ENCODE assay signal across 7 cellular contexts in the genomic region with DNA sequence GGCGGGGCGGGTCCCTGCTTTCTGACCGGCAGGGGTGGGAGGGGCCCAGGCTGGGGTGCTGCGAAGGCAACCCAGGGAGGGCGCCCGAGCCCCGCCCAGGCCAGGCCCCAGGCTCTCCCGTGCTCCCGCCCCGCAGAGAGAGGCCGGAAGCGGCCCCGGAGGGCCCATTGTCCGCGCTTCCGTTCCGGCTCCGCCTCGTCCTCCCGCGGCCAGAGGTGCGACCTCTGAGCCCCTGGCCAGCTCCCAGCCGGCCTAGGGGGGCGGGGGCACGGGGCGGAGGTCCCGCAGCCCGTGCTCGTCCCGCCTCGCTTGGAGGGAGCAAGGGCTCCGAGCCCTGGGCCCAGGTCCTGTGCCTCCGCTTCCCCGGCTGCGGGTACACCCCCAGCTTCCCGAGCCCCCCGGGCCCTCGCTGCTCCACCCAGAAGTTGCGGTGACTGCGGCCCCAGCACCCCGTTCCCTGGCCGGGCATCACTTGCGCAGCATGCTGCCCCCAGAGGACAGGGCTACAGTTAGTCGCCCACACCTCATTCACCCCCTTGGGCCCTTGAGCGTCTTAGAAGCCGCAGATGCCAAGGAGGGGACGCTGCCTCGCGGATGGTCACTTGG. TPM values are rescaled to one million over a fixed set of nuclear protein-coding genes. Genes with fewer than 3 reads are reported as not detected.
DNase-seq lines count a peak whose midpoint lies in the region; ATAC-seq and TF ChIP-seq lines count a peak whose summit lies in the region.

No MANE protein-coding gene starts in this region.

- H3K27me3 ChIP-seq in brain microvascular endothelial cell (replicated peaks): no peaks in the 10 kb centered on the region
- no peaks in the 10 kb centered on the region for H3K27me3 ChIP-seq in iPS-20b (ENCODE audit: insufficient read depth, low read length)

- no peaks in the 10 kb centered on the region for H3K36me3 ChIP-seq in brain microvascular endothelial cell (replicated peaks)
- H3K36me3 ChIP-seq in iPS-20b (ENCODE audit: insufficient read depth, low read depth, low read length): no peaks in the 10 kb centered on the region

- peak overlapping the region; percentile 83 for H3K4me3 Mint-ChIP-seq in T-helper 2 cell treated with Interferon-gamma antibody and Interleukin-4, amounts not matched to agents 5 μg/mL and 100 μg/mL, for 36 hours

- H3K4me1 Mint-ChIP-seq in T-helper 2 cell treated with Interferon-gamma antibody and Interleukin-4, amounts not matched to agents 5 μg/mL and 100 μg/mL, for 36 hours (ENCODE audit: low read depth): peaks cover 15% of the 10 kb centered on the region

- peak overlapping the region; percentile 85 for H3K27ac ChIP-seq in brain microvascular endothelial cell
- H3K27ac ChIP-seq in iPS-20b (ENCODE audit: low read length): no peak overlapping the region
- H3K27ac ChIP-seq in skin epidermis: peak overlapping the region; percentile 78 to 97 (median 93)

- ATAC-seq in GM21737 (IDR thresholded peaks at IDR 0.05; ENCODE audit: unreplicated experiment): peak; percentile 98

- TF ChIP-seq CTCF in GM12865 (IDR thresholded peaks at IDR 0.05; ENCODE audit: insufficient read depth, low read depth, low read length, missing control alignments) (peak; percentile 9), brain microvascular endothelial cell (IDR thresholded peaks at IDR 0.05; ENCODE audit: low read depth, low read length, missing control alignments) (peak; percentile 31)

- H3K4me3 ChIP-seq in GM12865 (ENCODE audit: low read depth, low read length): peak overlapping the region; percentile 65
- peak overlapping the region; percentile 32 for H3K4me3 ChIP-seq in Jurkat, Clone E6-1 (ENCODE audit: low read length)
- H3K4me3 ChIP-seq in brain microvascular endothelial cell (ENCODE audit: low read depth, low read length): peak overlapping the region; percentile 39
- peak overlapping the region; percentile 87 for H3K4me3 ChIP-seq in iPS-20b (ENCODE audit: low read length)
- H3K4me3 ChIP-seq in skin epidermis: peak overlapping the region; percentile 43 to 64 (median 49)

- H3K9ac ChIP-seq in iPS-20b (ENCODE audit: low read depth, low read length): peak overlapping the region; percentile 81

- H3K27me3 Mint-ChIP-seq in T-helper 2 cell treated with Interferon-gamma antibody and Interleukin-4, amounts not matched to agents 5 μg/mL and 100 μg/mL, for 36 hours (ENCODE audit: low read depth): no peaks in the 10 kb centered on the region

- H3K27ac Mint-ChIP-seq in T-helper 2 cell treated with Interferon-gamma antibody and Interleukin-4, amounts not matched to agents 5 μg/mL and 100 μg/mL, for 36 hours: peak overlapping the region; percentile 79

- no peaks in the 10 kb centered on the region for H3K36me3 Mint-ChIP-seq in T-helper 2 cell treated with Interferon-gamma antibody and Interleukin-4, amounts not matched to agents 5 μg/mL and 100 μg/mL, for 36 hours (ENCODE audit: low read depth)

- H3K9me3 Mint-ChIP-seq in T-helper 2 cell treated with Interferon-gamma antibody and Interleukin-4, amounts not matched to agents 5 μg/mL and 100 μg/mL, for 36 hours: no peaks in the 10 kb centered on the region

- in situ Hi-C loops in brain microvascular endothelial cell (cut with HindIII; ENCODE audit: low pct_ligation_motif_present, low sequenced_read_pairs): loop anchor here (25.0 kb wide), 1 partner anchor 210 kb away; no protein-coding TSS in a partner anchor

- DNase-seq in GM12865 (ENCODE audit: low read depth) (peak; percentile 91), brain microvascular endothelial cell (peak; percentile 70)
- no peak for DNase-seq in Jurkat, Clone E6-1 (ENCODE audit: low read depth, low spot score)
- peak; percentile 82 for DNase-seq in T-helper 2 cell treated with Interferon-gamma antibody and Interleukin-4, amounts not matched to agents 5 μg/mL and 100 μg/mL, for 36 hours (ENCODE audit: low spot score)

- no peaks in the 10 kb centered on the region for H3K9me3 ChIP-seq in iPS-20b (ENCODE audit: insufficient read depth, low read depth, low read length)

- H3K4me1 ChIP-seq in iPS-20b (ENCODE audit: insufficient read depth, low read length): peaks cover 9% of the 10 kb centered on the region

RNA-seq across cellular contexts. Expression of gene PLXND1, which starts 20.4 kb away (rescaled TPM):
- polyA plus RNA-seq in Jurkat, Clone E6-1 (2012; ENCODE audit: insufficient read depth, insufficient read length): 55.9 TPM

Comparison
In these comparisons a context has a peak if more than half of its experiments do, and no peak if none do; other contexts are left out.
1. H3K4me3 ChIP-seq: peak in every context shown above with its lines; median percentile 87 in iPS-20b; 65 in GM12865; 49 in skin epidermis; 39 in brain microvascular endothelial cell; 32 in Jurkat, Clone E6-1.